ENCODE assay signal across 20 cellular contexts in the genomic region with DNA sequence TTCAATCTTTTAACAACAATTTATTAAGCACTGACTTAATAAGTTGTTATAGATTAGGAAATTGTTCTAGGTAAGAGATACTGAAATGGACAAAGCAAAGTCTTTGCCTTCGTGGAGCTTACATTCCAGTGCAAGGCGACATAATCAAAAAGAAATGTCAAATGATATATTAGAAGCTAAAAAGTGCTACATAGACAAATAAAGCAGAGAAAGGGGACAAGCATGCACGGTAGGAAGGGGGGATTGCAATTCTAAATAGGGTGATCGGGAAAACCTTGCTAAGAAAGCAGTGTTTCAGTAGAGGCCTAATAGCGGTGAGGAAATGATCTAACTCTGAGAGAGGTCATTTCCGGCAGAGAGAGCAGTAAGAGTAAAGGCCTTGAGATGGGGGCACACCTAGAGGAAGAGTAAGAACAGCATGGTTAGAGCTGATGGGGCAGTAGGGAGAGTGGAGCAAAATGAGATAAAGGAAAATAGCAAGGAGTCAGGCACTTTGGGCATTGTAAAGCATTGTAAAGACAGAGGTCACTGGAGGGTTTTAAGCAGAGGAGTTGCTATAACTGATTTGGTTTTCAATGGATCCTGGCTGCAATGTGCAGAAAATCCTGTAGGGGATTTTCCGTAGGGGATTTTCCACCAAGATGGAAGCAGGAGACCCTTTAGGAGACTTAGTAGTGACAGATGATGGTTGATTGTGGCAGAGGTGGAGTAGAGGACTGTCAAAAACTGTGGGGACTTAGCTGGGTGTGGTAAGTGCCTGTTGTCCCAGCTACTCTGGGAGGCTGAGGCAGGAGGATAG.
A peak's percentile ranks its signal among the peaks of the same experiment; 100 is the strongest.
DNase-seq lines count a peak whose midpoint lies in the region; ATAC-seq, FAIRE-seq and TF ChIP-seq lines count a peak whose summit lies in the region.
"Had no signal": no experiment of that assay in that cellular context is flagged by ENCODE, and none has a peak within 500 bp of the region (broad histone marks: within the 10 kb centered on the region; RNA-seq: fewer than 3 reads in every experiment).

No MANE protein-coding gene starts in this region.

- H3K4me1 ChIP-seq in HCT116 (ENCODE audit: control insufficient read depth in 1 of 2, insufficient read depth in 2 of 2, low read length in 2 of 2) (no peaks in the 10 kb centered on the region), mesendoderm (ENCODE audit: control insufficient read depth, low read depth, low read length) (no peaks in the 10 kb centered on the region)
- H3K4me1 ChIP-seq: SJCRH30 had no signal

- H3K79me1 ChIP-seq in mesendoderm (ENCODE audit: low read length), result no peaks in the 10 kb centered on the region

- H3K4me3 ChIP-seq in GM12864 (ENCODE audit: low read depth, low read length) (no peak overlapping the region), HCT116 (replicated peaks in 1 of 2; ENCODE audit: low read depth in 1 of 2, low read length in 2 of 2) (no peak overlapping the region), bronchial epithelial cell (ENCODE audit: low read depth, low read length) (no peak overlapping the region), mesendoderm (ENCODE audit: low read length) (no peak overlapping the region)
- H3K4me3 ChIP-seq: SJCRH30 had no signal

- no peak overlapping the region for H2AK5ac ChIP-seq in mesendoderm (ENCODE audit: low read length)

- no peak overlapping the region for H3K56ac ChIP-seq in mesendoderm (ENCODE audit: low read length)

- H3K36me3 ChIP-seq in HCT116 (ENCODE audit: control insufficient read depth in 1 of 2, insufficient read depth in 2 of 2, low read length in 2 of 2) (no peaks in the 10 kb centered on the region), bronchial epithelial cell (ENCODE audit: control insufficient read depth, insufficient read depth, low read length) (no peaks in the 10 kb centered on the region), mesendoderm (ENCODE audit: control insufficient read depth, insufficient read depth, low read length) (no peaks in the 10 kb centered on the region)
- H3K36me3 ChIP-seq: SJCRH30 had no signal

- TF ChIP-seq POLR2A in HCT116 (IDR thresholded peaks at IDR 0.05; ENCODE audit: borderline replicate concordance, extremely low read depth, insufficient read depth, insufficient read length), result no peak

- no peak overlapping the region for H3K18ac ChIP-seq in mesendoderm (ENCODE audit: low read length)

- H4K8ac ChIP-seq in mesendoderm (ENCODE audit: low read depth, low read length), result no peak overlapping the region

- FAIRE-seq in bronchial epithelial cell (lab: Jason Lieb, UNC), result peak; percentile 28
- FAIRE-seq: GM18507, RCC 7860 had no signal

- no peak overlapping the region for H3K4me2 ChIP-seq in HCT116 (ENCODE audit: low read length)
- H3K4me2 ChIP-seq in mesendoderm (ENCODE audit: low read length), result no peak overlapping the region

- H3K23ac ChIP-seq in mesendoderm (ENCODE audit: low read length), result no peak overlapping the region

- POLR2A ChIA-PET in HCT116 (lab: Charles Lee), result no interaction called here

- intact Hi-C loops in HCT116 (cut with micrococcal nuclease), result no loop called here

- no peak overlapping the region for H2BK120ac ChIP-seq in mesendoderm (ENCODE audit: low read depth, low read length)

- no peak overlapping the region for H3K4ac ChIP-seq in mesendoderm (ENCODE audit: low read depth, low read length)

- no CpG with 5 or more reads among the region's 7 CpGs for WGBS in mesendoderm (ENCODE audit: extremely low coverage, insufficient coverage, low lambda C conversion rate)

- no peak overlapping the region for H2BK5ac ChIP-seq in mesendoderm (ENCODE audit: low read length)

- TF ChIP-seq CTCF in GM12864 (IDR thresholded peaks at IDR 0.05; ENCODE audit: low read depth, low read length, missing control alignments), result peak; percentile 18
- peak in 2 of 3 experiments; percentile 7 to 29; a peak in 1 of 6 replicates for TF ChIP-seq CTCF in HCT116 (IDR thresholded peaks at IDR 0.05 in 2 of 3, conservative IDR thresholded peaks at IDR 0.05 in 1 of 3; ENCODE audit: borderline replicate concordance in 1 of 3, insufficient read depth in 1 of 3, low read depth in 2 of 3, low read length in 2 of 3)
- TF ChIP-seq CTCF in bronchial epithelial cell (IDR thresholded peaks at IDR 0.05; ENCODE audit: insufficient read depth, low read length, severe bottlenecking), result no peak

- H3K27me3 ChIP-seq in HCT116 (ENCODE audit: insufficient read depth, low read length) (no peaks in the 10 kb centered on the region), bronchial epithelial cell (ENCODE audit: control insufficient read depth, insufficient read depth, low read length) (no peaks in the 10 kb centered on the region), mesendoderm (ENCODE audit: insufficient read depth, low read length, poor library complexity) (no peaks in the 10 kb centered on the region)
- H3K27me3 ChIP-seq: SJCRH30 had no signal

- H2BK15ac ChIP-seq in mesendoderm (replicated peaks; ENCODE audit: low read depth), result no peak overlapping the region

- H3K9me3 ChIP-seq in HCT116 (ENCODE audit: control insufficient read depth in 1 of 2, insufficient read depth in 1 of 2, low read depth in 1 of 2, low read length in 2 of 2), result no peaks in the 10 kb centered on the region
- H3K9me3 ChIP-seq: SJCRH30 had no signal

- ATAC-seq in HCT116, result peak; percentile 11; the same call in 1 of the 2 replicates
- no peak for ATAC-seq in HG02840 (IDR thresholded peaks at IDR 0.05; ENCODE audit: low FRiP score, unreplicated experiment)

- H3K79me2 ChIP-seq in HCT116 (ENCODE audit: insufficient read depth, low read length) (no peaks in the 10 kb centered on the region), mesendoderm (ENCODE audit: control insufficient read depth, insufficient read depth, low read length) (no peaks in the 10 kb centered on the region)

- DNase-seq in GM12864 (ENCODE audit: low read depth) (no peak), HCT116 (ENCODE audit: low read depth, low spot score) (no peak), bronchial epithelial cell (ENCODE audit: low read depth) (no peak), mesendoderm (peak; percentile 10), NCI-H1694 (lab: John Stamatoyannopoulos, UW) (no peak), NCI-H1105 treated with DMSO at 0.1 percent for 48 hours (lab: John Stamatoyannopoulos, UW) (no peak)
- DNase-seq in stimulated activated CD4-positive, alpha-beta T cell treated with anti-CD3 and anti-CD28 coated beads, Interleukin-2, amount 100 ng/mL, for 48 hours, result no peak
- DNase-seq: CD4-positive, CD25-positive, alpha-beta regulatory T cell; DND-41; Kasumi-1; NCI-H1417 treated with DMSO at 0.1 percent for 48 hours; NCI-H187 treated with DMSO at 0.1 percent for 48 hours; NCI-H2107; NCI-H446 treated with DMSO at 0.1 percent for 48 hours; NCI-H526 treated with DMSO at 0.1 percent for 48 hours; OCI-M1; SJCRH30 had no signal

- H3K9ac ChIP-seq in HCT116 (ENCODE audit: low read length) (no peak overlapping the region), mesendoderm (ENCODE audit: low read length) (no peak overlapping the region)

- H3K27ac ChIP-seq in HCT116 (ENCODE audit: low read depth, low read length) (no peak overlapping the region), mesendoderm (ENCODE audit: low read depth, low read length) (no peak overlapping the region)
- H3K27ac ChIP-seq: SJCRH30 had no signal

- no peak overlapping the region for H2AFZ ChIP-seq in HCT116 (ENCODE audit: low read depth, low read length, poor library complexity, severe bottlenecking)

- RAD21 ChIA-PET in HCT116 (lab: Charles Lee; ENCODE audit: low non-redundant PET in 1 of 2, low total read pairs in 2 of 2, uncharacterized antibody in 2 of 2, unreplicated experiment in 2 of 2), result no interaction called here

- no peak overlapping the region for H4K5ac ChIP-seq in mesendoderm (ENCODE audit: low read length)

- CTCF ChIA-PET in HCT116 (lab: Charles Lee), result no interaction called here

- H4K20me1 ChIP-seq in HCT116 (ENCODE audit: insufficient read depth), result no peaks in the 10 kb centered on the region

- H3K9me2 ChIP-seq in HCT116 (ENCODE audit: insufficient read depth), result no peaks in the 10 kb centered on the region

- BruUV-seq in HCT116 (replicated peaks; lab: Mats Ljungman, UMichigan), result no TSS peak

- TF ChIP-seq RAD21 in HCT116 (IDR thresholded peaks at IDR 0.05; ENCODE audit: low read depth), result no peak

TF ChIP-seq in HCT116, 20 proteins besides CTCF, POLR2A, EP300 and RAD21 (continues in another document):
- TF ChIP-seq YY1 (IDR thresholded peaks at IDR 0.05; ENCODE audit: extremely low read depth, insufficient replicate concordance, low read depth, low read length) (no peak), EZH2phosphoT487 (IDR thresholded peaks at IDR 0.05; ENCODE audit: borderline replicate concordance) (no peak), ZNF274 (IDR thresholded peaks at IDR 0.05; ENCODE audit: low read depth, low read length) (no peak), SP1 (IDR thresholded peaks at IDR 0.05; ENCODE audit: low read depth) (no peak), REST (IDR thresholded peaks at IDR 0.05; ENCODE audit: low read depth) (no peak), CBX3 (IDR thresholded peaks at IDR 0.05; ENCODE audit: low read depth) (no peak), EGR1 (IDR thresholded peaks at IDR 0.05; ENCODE audit: low read depth) (no peak)
- TF ChIP-seq, protein P1, sequence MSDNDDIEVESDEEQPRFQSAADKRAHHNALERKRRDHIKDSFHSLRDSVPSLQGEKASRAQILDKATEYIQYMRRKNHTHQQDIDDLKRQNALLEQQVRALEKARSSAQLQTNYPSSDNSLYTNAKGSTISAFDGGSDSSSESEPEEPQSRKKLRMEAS (IDR thresholded peaks at IDR 0.05), result no peak
